8 cellular contexts compared by ENCODE assay signal in genomic region chr11:75241036-75241905, GRCh38. TPM values are rescaled to one million over a fixed set of nuclear protein-coding genes. Genes with fewer than 3 reads are reported as not detected.
DNase-seq lines count a peak whose midpoint lies in the region; ATAC-seq and TF ChIP-seq lines count a peak whose summit lies in the region.

No MANE protein-coding gene starts in this region.

- H3K4me3 ChIP-seq in parathyroid adenoma (ENCODE audit: low read depth, low read length) = peak overlapping the region; percentile 22
- H3K4me3 ChIP-seq in thyroid gland (replicated peaks in 1 of 3) = peak overlapping the region in 1 of 3 donors; percentile 27

- H3K36me3 Mint-ChIP-seq in activated naive CD4-positive, alpha-beta T cell treated with anti-CD3 and anti-CD28 coated beads, Interleukin-2, amount 50 U/mL, for 24 hours = no peaks in the 10 kb centered on the region

- peak; percentile 35 for TF ChIP-seq CTCF in parathyroid adenoma (IDR thresholded peaks at IDR 0.05)
- peak in 4 of 6 experiments; percentile 81 to 100 (median 99) for TF ChIP-seq CTCF in thyroid gland (IDR thresholded peaks at IDR 0.05)

- no peaks in the 10 kb centered on the region for H3K27me3 ChIP-seq in parathyroid adenoma (ENCODE audit: control insufficient read depth, insufficient read depth, low read length)
- H3K27me3 ChIP-seq in thyroid gland = no peaks in the 10 kb centered on the region

- no peak overlapping the region for H3K27ac ChIP-seq in parathyroid adenoma
- no peak overlapping the region for H3K27ac ChIP-seq in thyroid gland

- peaks cover 14% of the 10 kb centered on the region for H3K4me1 Mint-ChIP-seq in activated naive CD4-positive, alpha-beta T cell treated with anti-CD3 and anti-CD28 coated beads, Interleukin-2, amount 50 U/mL, for 24 hours

- H3K9me3 ChIP-seq in parathyroid adenoma (ENCODE audit: control insufficient read depth, low read length) = no peaks in the 10 kb centered on the region
- H3K9me3 ChIP-seq in thyroid gland = no peaks in the 10 kb centered on the region

- H3K27ac Mint-ChIP-seq in activated naive CD4-positive, alpha-beta T cell treated with anti-CD3 and anti-CD28 coated beads, Interleukin-2, amount 50 U/mL, for 24 hours = no peak overlapping the region

- DNase-seq in DMS53 (lab: John Stamatoyannopoulos, UW) (peak; percentile 98), KG1 (lab: John Stamatoyannopoulos, UW) (peak; percentile 64), SK-MEL-5 (ENCODE audit: low read depth, low spot score) (peak; percentile 91), Right ventricle myocardium inferior (ENCODE audit: missing footprints) (peak; percentile 92), thyroid gland (peak; percentile 77 to 81)

- peak overlapping the region; percentile 50 for H2AFZ ChIP-seq in parathyroid adenoma

- peak overlapping the region; percentile 80 for H3K4me3 Mint-ChIP-seq in activated naive CD4-positive, alpha-beta T cell treated with anti-CD3 and anti-CD28 coated beads, Interleukin-2, amount 50 U/mL, for 24 hours

- no peak for TF ChIP-seq POLR2A in thyroid gland (IDR thresholded peaks at IDR 0.05)

- peaks cover 17% of the 10 kb centered on the region for H3K27me3 Mint-ChIP-seq in activated naive CD4-positive, alpha-beta T cell treated with anti-CD3 and anti-CD28 coated beads, Interleukin-2, amount 50 U/mL, for 24 hours

- in situ Hi-C loops in SK-MEL-5 (cut with HindIII; ENCODE audit: low pct_unique_long_range_greater_than_20kb, low sequenced_read_pairs) = no loop called here

- no peaks in the 10 kb centered on the region for H3K9me3 Mint-ChIP-seq in activated naive CD4-positive, alpha-beta T cell treated with anti-CD3 and anti-CD28 coated beads, Interleukin-2, amount 50 U/mL, for 24 hours

- ATAC-seq in GM21723 (IDR thresholded peaks at IDR 0.05; ENCODE audit: unreplicated experiment) = peak; percentile 89
- ATAC-seq in Right ventricle myocardium inferior = peak; percentile 97

- H3K79me2 ChIP-seq in parathyroid adenoma = no peaks in the 10 kb centered on the region

- no peak overlapping the region for H3K4me2 ChIP-seq in parathyroid adenoma (ENCODE audit: low read length)

- H3K36me3 ChIP-seq in parathyroid adenoma (ENCODE audit: control insufficient read depth, insufficient read depth, low read length) (no peaks in the 10 kb centered on the region), thyroid gland (no peaks in the 10 kb centered on the region)

- H3K9ac ChIP-seq in parathyroid adenoma = no peak overlapping the region

- H3K4me1 ChIP-seq in parathyroid adenoma (no peaks in the 10 kb centered on the region), thyroid gland (peaks cover 9 to 15% of the 10 kb centered on the region in 2 donors)

- intact Hi-C loops in Right ventricle myocardium inferior (cut with DNase I) (loop anchor here (2.0 to 5.0 kb wide), 2 partner anchors 34 to 100 kb away; no protein-coding TSS in a partner anchor), thyroid gland (cut with DNase I) (loop anchor here (10.0 kb wide), 1 partner anchor 216 kb away; no protein-coding TSS in a partner anchor)

- WGBS in thyroid gland, 2 donors = 2% methylated on average over 29 of the region's 140 CpGs; no CpG with 5 or more reads in 1 of the 2 donors

RNA-seq across cellular contexts. Expression of gene TPBGL, which starts 0.7 kb away (rescaled TPM):
- total RNA-seq in SK-MEL-5 (2014; rRNA removed; shearing (Covaris generic)) = 1.4 and 2.7 TPM in 2 replicates
- polyA plus RNA-seq in SK-MEL-5 (2015; cell fraction: cytosol; rRNA removed) = 13.7 and 18.3 TPM in 2 replicates
- 1.7 TPM in 2 replicates for polyA plus RNA-seq in SK-MEL-5 (2015; cell fraction: nucleus; rRNA removed)
- total RNA-seq in Right ventricle myocardium inferior (0.16 TPM), thyroid gland (under 1 TPM in 3 of 4 donors, not detected in 1; 0.67 to 0.89 (median 0.79) TPM)
